ENCODE assay signal across 24 cellular contexts in genomic region chr14:65241125-65241752, GRCh38.
A peak's percentile ranks its signal among the peaks of the same experiment; 100 is the strongest.
DNase-seq lines count a peak whose midpoint lies in the region; ATAC-seq, FAIRE-seq and TF ChIP-seq lines count a peak whose summit lies in the region.
"Had no signal": no experiment of that assay in that cellular context is flagged by ENCODE, and none has a peak within 500 bp of the region (broad histone marks: within the 10 kb centered on the region; RNA-seq: fewer than 3 reads in every experiment).

No MANE protein-coding gene starts in this region.

- no peaks in the 10 kb centered on the region for H3K36me3 Mint-ChIP-seq in effector memory CD8-positive, alpha-beta T cell (ENCODE audit: insufficient read depth)
- peaks cover 0 to 4% (median 0%) of the 10 kb centered on the region in 3 donors for H3K36me3 Mint-ChIP-seq in CD8-positive, alpha-beta memory T cell
- H3K36me3 Mint-ChIP-seq: activated naive CD8-positive, alpha-beta T cell treated with anti-CD3 and anti-CD28 coated beads for 36 hours; natural killer cell treated with Interleukin-12 subunit alpha and Interleukin-12 subunit beta and Interleukin-15 and Interleukin-18, amount 100 ng/mL, for 72 hours had no signal

- H3K4me3 Mint-ChIP-seq in effector memory CD8-positive, alpha-beta T cell = no peak overlapping the region
- H3K4me3 Mint-ChIP-seq in CD8-positive, alpha-beta memory T cell = peak overlapping the region in 3 of 7 donors; percentile 30 to 65 (median 30)
- H3K4me3 Mint-ChIP-seq: activated naive CD8-positive, alpha-beta T cell treated with anti-CD3 and anti-CD28 coated beads for 36 hours; CD4-positive, alpha-beta T cell; natural killer cell treated with Interleukin-12 subunit alpha and Interleukin-12 subunit beta and Interleukin-15 and Interleukin-18, amount 100 ng/mL, for 72 hours had no signal

- TF ChIP-seq CTCF in A549 (IDR thresholded peaks at IDR 0.05) = no peak
- no peak for TF ChIP-seq CTCF in GM06990 (IDR thresholded peaks at IDR 0.05; ENCODE audit: insufficient read depth, low read length, poor library complexity, severe bottlenecking)
- no peak for TF ChIP-seq CTCF in MM.1S (IDR thresholded peaks at IDR 0.05; ENCODE audit: low read length)
- no peak for TF ChIP-seq CTCF in brain microvascular endothelial cell (IDR thresholded peaks at IDR 0.05; ENCODE audit: low read depth, low read length, missing control alignments)

- H3K27me3 Mint-ChIP-seq in effector memory CD8-positive, alpha-beta T cell = no peaks in the 10 kb centered on the region
- H3K27me3 Mint-ChIP-seq in CD8-positive, alpha-beta memory T cell = peaks cover 0 to 1% of the 10 kb centered on the region in 2 donors
- H3K27me3 Mint-ChIP-seq: activated naive CD8-positive, alpha-beta T cell treated with anti-CD3 and anti-CD28 coated beads for 36 hours; CD4-positive, alpha-beta T cell; natural killer cell treated with Interleukin-12 subunit alpha and Interleukin-12 subunit beta and Interleukin-15 and Interleukin-18, amount 100 ng/mL, for 72 hours had no signal

- peak overlapping the region in 1 of 2 donors; percentile 44 for H3K27ac Mint-ChIP-seq in effector memory CD8-positive, alpha-beta T cell
- peak overlapping the region in 3 of 8 donors; percentile 25 to 56 (median 55) for H3K27ac Mint-ChIP-seq in CD8-positive, alpha-beta memory T cell
- H3K27ac Mint-ChIP-seq: activated naive CD8-positive, alpha-beta T cell treated with anti-CD3 and anti-CD28 coated beads for 36 hours; CD4-positive, alpha-beta T cell; natural killer cell treated with Interleukin-12 subunit alpha and Interleukin-12 subunit beta and Interleukin-15 and Interleukin-18, amount 100 ng/mL, for 72 hours had no signal

- H3K4me3 ChIP-seq in A549 (no peak overlapping the region), GM06990 (replicated peaks; ENCODE audit: low read depth, low read length) (no peak overlapping the region), MM.1S (ENCODE audit: low read length) (no peak overlapping the region), brain microvascular endothelial cell (ENCODE audit: low read depth, low read length) (no peak overlapping the region)
- no peak overlapping the region for H3K4me3 ChIP-seq in CD8-positive, alpha-beta memory T cell (ENCODE audit: low read length)
- H3K4me3 ChIP-seq: body of pancreas, testis had no signal

- H3K4me1 Mint-ChIP-seq in effector memory CD8-positive, alpha-beta T cell (ENCODE audit: low read depth in 2 of 2) = no peaks in the 10 kb centered on the region
- H3K4me1 Mint-ChIP-seq in CD8-positive, alpha-beta memory T cell = peaks cover 4 to 9% (median 5%) of the 10 kb centered on the region in 3 donors

- H3K9ac ChIP-seq in MM.1S (ENCODE audit: low read length) = no peak overlapping the region

- H3K9me3 ChIP-seq in A549 (no peaks in the 10 kb centered on the region), MM.1S (replicated peaks; ENCODE audit: insufficient read depth, low read length) (no peaks in the 10 kb centered on the region)
- no peaks in the 10 kb centered on the region for H3K9me3 ChIP-seq in CD8-positive, alpha-beta memory T cell (ENCODE audit: low read length)
- H3K9me3 ChIP-seq: body of pancreas, testis had no signal

- TF ChIP-seq RAD21 in A549 (conservative IDR thresholded peaks at IDR 0.05 in 1 of 2, IDR thresholded peaks at IDR 0.05 in 1 of 2) = no peak

- TF ChIP-seq EP300 in A549 (IDR thresholded peaks at IDR 0.05) = no peak

- H3K79me2 ChIP-seq in MM.1S (ENCODE audit: low read length) = no peaks in the 10 kb centered on the region

- H4K20me1 ChIP-seq in MM.1S (ENCODE audit: insufficient read depth, low read length) = no peaks in the 10 kb centered on the region

- no peak for TF ChIP-seq POLR2A in A549 (IDR thresholded peaks at IDR 0.05; ENCODE audit: low read length)

- H3K4me2 ChIP-seq in A549 = no peak overlapping the region
- no peak overlapping the region for H3K4me2 ChIP-seq in MM.1S (ENCODE audit: low read depth, low read length)

- FAIRE-seq in A549 (lab: Jason Lieb, UNC) = no peak
- FAIRE-seq: colon, HepG2 had no signal

- no peaks in the 10 kb centered on the region for H3K9me3 Mint-ChIP-seq in effector memory CD8-positive, alpha-beta T cell
- H3K9me3 Mint-ChIP-seq in CD8-positive, alpha-beta memory T cell = no peaks in the 10 kb centered on the region
- H3K9me3 Mint-ChIP-seq: activated naive CD8-positive, alpha-beta T cell treated with anti-CD3 and anti-CD28 coated beads for 36 hours; CD4-positive, alpha-beta T cell; natural killer cell treated with Interleukin-12 subunit alpha and Interleukin-12 subunit beta and Interleukin-15 and Interleukin-18, amount 100 ng/mL, for 72 hours had no signal

- peak overlapping the region; percentile 80 to 89; a peak in 5 of 6 replicates for H3K27ac ChIP-seq in A549
- no peak overlapping the region for H3K27ac ChIP-seq in MM.1S (ENCODE audit: low read length)
- H3K27ac ChIP-seq in brain microvascular endothelial cell = no peak overlapping the region
- H3K27ac ChIP-seq in CD8-positive, alpha-beta memory T cell (ENCODE audit: low read depth, low read length) = no peak overlapping the region
- H3K27ac ChIP-seq: body of pancreas, testis, VCaP had no signal

- ATAC-seq in A549 = no peak
- ATAC-seq in effector memory CD8-positive, alpha-beta T cell (replicated peaks) = peak; percentile 22
- ATAC-seq: body of pancreas; HepG2; natural killer cell treated with Interleukin-12 subunit alpha and Interleukin-12 subunit beta and Interleukin-15 and Interleukin-18, amount 100 ng/mL, for 72 hours; sciatic nerve had no signal

- WGBS in A549 (ENCODE audit: missing lambda C conversion rate) = 90% methylated on average over 9 of the region's 9 CpGs

- no peaks in the 10 kb centered on the region for H3K9me2 ChIP-seq in MM.1S (replicated peaks; ENCODE audit: insufficient read depth, low read length)

- H3K4me1 ChIP-seq in A549 = peaks cover 69% of the 10 kb centered on the region
- no peaks in the 10 kb centered on the region for H3K4me1 ChIP-seq in MM.1S (ENCODE audit: low read length)
- H3K4me1 ChIP-seq in CD8-positive, alpha-beta memory T cell (ENCODE audit: insufficient read depth, low read length) = peaks cover 16% of the 10 kb centered on the region

- H3F3A ChIP-seq in MM.1S (ENCODE audit: insufficient read depth, low read length) = no peaks in the 10 kb centered on the region

- no peaks in the 10 kb centered on the region for H3K36me3 ChIP-seq in GM06990 (ENCODE audit: control insufficient read depth, insufficient read depth, low read length)
- no peaks in the 10 kb centered on the region for H3K36me3 ChIP-seq in MM.1S (replicated peaks; ENCODE audit: insufficient read depth, low read length)
- H3K36me3 ChIP-seq in brain microvascular endothelial cell (replicated peaks) = no peaks in the 10 kb centered on the region
- no peaks in the 10 kb centered on the region for H3K36me3 ChIP-seq in CD8-positive, alpha-beta memory T cell (ENCODE audit: insufficient read depth, low read length)

- CTCF ChIA-PET in A549 (lab: Yijun Ruan, JAX) = interaction anchor here (0.7 to 1.3 kb wide), 3 partner anchors 12 to 174 kb away, joined by 3 to 4 read pairs (median 3); no protein-coding TSS in a partner anchor
- CTCF ChIA-PET in CD8-positive, alpha-beta memory T cell (lab: Charles Lee) = interaction anchor here (0.7 kb wide), 1 partner anchor 57 kb away, joined by 3 read pairs; no protein-coding TSS in a partner anchor

- POLR2A ChIA-PET in A549 (lab: Yijun Ruan, JAX) = no interaction called here
- POLR2A ChIA-PET in CD8-positive, alpha-beta memory T cell (lab: Charles Lee) = interaction anchor here (0.7 kb wide), 1 partner anchor 19 kb away, joined by 5 read pairs; no protein-coding TSS in a partner anchor

- H2AFZ ChIP-seq in MM.1S (ENCODE audit: low read length) = no peak overlapping the region

- DNase-seq in A549 (ENCODE audit: low read depth in 1 of 2, low spot score in 1 of 2) (no peak), GM06990 (ENCODE audit: extremely low read depth, insufficient read length) (peak; percentile 53), MM.1S (peak; percentile 11), brain microvascular endothelial cell (no peak), NCI-H1092 (lab: John Stamatoyannopoulos, UW) (no peak), activated gamma-delta T cell treated with Interleukin-2 at 50 U/mL for 16 hours (no peak)
- no peak for DNase-seq in effector memory CD8-positive, alpha-beta T cell
- no peak for DNase-seq in CD8-positive, alpha-beta memory T cell
- DNase-seq: activated CD4-positive, alpha-beta T cell treated with anti-CD3 and anti-CD28 coated beads, Interleukin-2, amount 50 U/mL, for 4 hours; activated naive CD8-positive, alpha-beta T cell treated with anti-CD3 and anti-CD28 coated beads for 36 hours; body of pancreas; CD4-positive, alpha-beta T cell; DMS79; glutamatergic neuron; NCI-H1436; NCI-H526 treated with DMSO at 0.1 percent for 48 hours; SHP77 treated with DMSO at 0.1 percent for 48 hours; stimulated activated CD4-positive, alpha-beta T cell treated with anti-CD3 and anti-CD28 coated beads, Interleukin-15, amount 100 ng/mL, for 24 hours; testis had no signal

- in situ Hi-C loops in brain microvascular endothelial cell (cut with HindIII; ENCODE audit: low pct_ligation_motif_present, low sequenced_read_pairs) = no loop called here

- H3K27me3 ChIP-seq in GM06990 (replicated peaks; ENCODE audit: control insufficient read depth, insufficient read depth, low read length) (no peaks in the 10 kb centered on the region), MM.1S (replicated peaks; ENCODE audit: insufficient read depth, low read length) (no peaks in the 10 kb centered on the region), brain microvascular endothelial cell (replicated peaks) (no peaks in the 10 kb centered on the region)
- no peaks in the 10 kb centered on the region for H3K27me3 ChIP-seq in CD8-positive, alpha-beta memory T cell (ENCODE audit: insufficient read depth, low read length, poor library complexity, severe bottlenecking)
- H3K27me3 ChIP-seq: body of pancreas, testis had no signal

TF ChIP-seq in A549, 52 proteins besides CTCF, POLR2A, EP300 and RAD21:
- TF ChIP-seq HDAC2 (IDR thresholded peaks at IDR 0.05) (no peak), MAFK (IDR thresholded peaks at IDR 0.05; ENCODE audit: partially characterized antibody) (peak; percentile 60), ESRRA (IDR thresholded peaks at IDR 0.05; ENCODE audit: borderline replicate concordance, low read length) (no peak), ZC3H11A (IDR thresholded peaks at IDR 0.05) (no peak)

Comparison
In these comparisons a context has a peak if more than half of its experiments do, and no peak if none do; other contexts are left out.
1. DNase-seq: peak in GM06990 (single experiment) and MM.1S (single experiment); none in A549 (0 of 2), effector memory CD8-positive, alpha-beta T cell (0 of 3), brain microvascular endothelial cell (single experiment), NCI-H1092 (single experiment), activated gamma-delta T cell treated with Interleukin-2 at 50 U/mL for 16 hours (single experiment) and CD8-positive, alpha-beta memory T cell (0 of 5).
2. H3K27ac ChIP-seq: peak in A549 (2 of 2); none in MM.1S (single experiment), brain microvascular endothelial cell (single experiment) and CD8-positive, alpha-beta memory T cell (single experiment).